7 cellular contexts compared by ENCODE assay signal in the genomic region with DNA sequence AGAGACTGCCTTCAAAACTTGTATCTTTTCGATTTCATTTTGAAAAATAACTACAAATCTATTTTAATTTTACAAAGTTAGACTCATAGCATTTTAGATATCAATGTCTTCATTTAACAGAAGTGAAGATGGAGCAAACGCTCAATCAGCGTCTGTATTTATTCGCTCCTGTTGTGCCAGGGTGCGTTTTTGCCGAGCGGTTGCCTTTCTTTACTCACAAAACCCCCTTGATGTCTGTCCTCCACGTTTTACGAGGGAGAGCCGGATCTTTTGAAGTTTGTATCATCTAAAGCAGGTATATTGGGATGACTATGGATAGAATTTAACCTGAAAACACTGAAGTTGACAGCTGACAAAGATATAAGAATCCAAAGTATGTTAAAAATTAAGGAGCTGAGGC. TPM values are rescaled to one million over a fixed set of nuclear protein-coding genes. Genes with fewer than 3 reads are reported as not detected.
A peak's percentile ranks its signal among the peaks of the same experiment; 100 is the strongest.
DNase-seq lines count a peak whose midpoint lies in the region; ATAC-seq and TF ChIP-seq lines count a peak whose summit lies in the region.

No MANE protein-coding gene starts in this region.

- H3K27ac Mint-ChIP-seq in activated B cell treated with CpG ODN at 0.5 μM for 24 hours = peak overlapping the region; percentile 95
- peak overlapping the region; percentile 98 for H3K27ac Mint-ChIP-seq in stimulated activated effector memory CD8-positive, alpha-beta T cell treated with anti-CD3 and anti-CD28 coated beads, Interleukin-12 subunit alpha, Interleukin-12 subunit beta, amount 100 ng/mL, for 72 hours

- ATAC-seq in activated B cell treated with CpG ODN at 0.5 μM for 24 hours (ENCODE audit: low read depth) = no peak
- no peak for ATAC-seq in stimulated activated effector memory CD8-positive, alpha-beta T cell treated with anti-CD3 and anti-CD28 coated beads, Interleukin-12 subunit alpha, Interleukin-12 subunit beta, amount 100 ng/mL, for 72 hours
- no peak for ATAC-seq in GM18868 (IDR thresholded peaks at IDR 0.05; ENCODE audit: unreplicated experiment)

- DNase-seq in HFF-Myc (ENCODE audit: extremely low read depth, low read depth) (no peak), activated B cell treated with CpG ODN at 0.5 μM for 24 hours (no peak), foreskin fibroblast (no peak), AG08395 (ENCODE audit: low spot score) (no peak), erythroblast (lab: John Stamatoyannopoulos, UW) (no peak)
- no peak for DNase-seq in stimulated activated effector memory CD8-positive, alpha-beta T cell treated with anti-CD3 and anti-CD28 coated beads, Interleukin-12 subunit alpha, Interleukin-12 subunit beta, amount 100 ng/mL, for 72 hours (ENCODE audit: low spot score in 2 of 2)

- peak overlapping the region; percentile 67 for H3K4me3 ChIP-seq in HFF-Myc (replicated peaks; ENCODE audit: low read depth, low read length)
- H3K4me3 ChIP-seq in foreskin fibroblast (ENCODE audit: low read depth in 1 of 2, low read length in 2 of 2) = peak overlapping the region; percentile 61 to 63

- no peaks in the 10 kb centered on the region for H3K9me3 Mint-ChIP-seq in activated B cell treated with CpG ODN at 0.5 μM for 24 hours
- no peaks in the 10 kb centered on the region for H3K9me3 Mint-ChIP-seq in stimulated activated effector memory CD8-positive, alpha-beta T cell treated with anti-CD3 and anti-CD28 coated beads, Interleukin-12 subunit alpha, Interleukin-12 subunit beta, amount 100 ng/mL, for 72 hours

- peaks cover 59% of the 10 kb centered on the region for H3K36me3 Mint-ChIP-seq in activated B cell treated with CpG ODN at 0.5 μM for 24 hours (ENCODE audit: low read depth)
- peaks cover 74% of the 10 kb centered on the region for H3K36me3 Mint-ChIP-seq in stimulated activated effector memory CD8-positive, alpha-beta T cell treated with anti-CD3 and anti-CD28 coated beads, Interleukin-12 subunit alpha, Interleukin-12 subunit beta, amount 100 ng/mL, for 72 hours

- POLR2A ChIA-PET in activated B cell treated with CpG ODN at 0.5 μM for 24 hours (lab: Charles Lee) = interaction anchor here (0.6 to 5.1 kb wide), 14 partner anchors 8 to 167 kb away, joined by 3 to 88 read pairs (median 13); no protein-coding TSS in a partner anchor

- no peak for TF ChIP-seq CTCF in HFF-Myc (IDR thresholded peaks at IDR 0.05; ENCODE audit: low read depth, low read length, missing control alignments)
- no peak for TF ChIP-seq CTCF in activated B cell treated with CpG ODN at 0.5 μM for 24 hours (IDR thresholded peaks at IDR 0.05)
- TF ChIP-seq CTCF in foreskin fibroblast (IDR thresholded peaks at IDR 0.05; ENCODE audit: low read depth, low read length) = no peak

- intact Hi-C loops in activated B cell treated with CpG ODN at 0.5 μM for 24 hours (cut with micrococcal nuclease) = loop anchor here (1.0 to 5.0 kb wide), 8 partner anchors 11 to 665 kb away; no protein-coding TSS in a partner anchor

- peak overlapping the region; percentile 92 for H3K4me3 Mint-ChIP-seq in activated B cell treated with CpG ODN at 0.5 μM for 24 hours
- H3K4me3 Mint-ChIP-seq in stimulated activated effector memory CD8-positive, alpha-beta T cell treated with anti-CD3 and anti-CD28 coated beads, Interleukin-12 subunit alpha, Interleukin-12 subunit beta, amount 100 ng/mL, for 72 hours = peak overlapping the region; percentile 83

- TF ChIP-seq POLR2A in erythroblast (IDR thresholded peaks at IDR 0.05; ENCODE audit: low read length) = no peak

- H3K4me1 Mint-ChIP-seq in activated B cell treated with CpG ODN at 0.5 μM for 24 hours = peaks cover 67% of the 10 kb centered on the region
- peaks cover 58% of the 10 kb centered on the region for H3K4me1 Mint-ChIP-seq in stimulated activated effector memory CD8-positive, alpha-beta T cell treated with anti-CD3 and anti-CD28 coated beads, Interleukin-12 subunit alpha, Interleukin-12 subunit beta, amount 100 ng/mL, for 72 hours

- CTCF ChIA-PET in activated B cell treated with CpG ODN at 0.5 μM for 24 hours (lab: Charles Lee) = interaction anchor here (0.7 to 3.0 kb wide), 7 partner anchors 10 to 385 kb away, joined by 3 to 15 read pairs (median 5); no protein-coding TSS in a partner anchor

- H3K27me3 Mint-ChIP-seq in activated B cell treated with CpG ODN at 0.5 μM for 24 hours = no peaks in the 10 kb centered on the region

RNA-seq across cellular contexts. Expression of a gene that starts 44.6 kb away (rescaled TPM):
- 43.6 and 46.3 TPM in 2 replicates for total RNA-seq in activated B cell treated with CpG ODN at 0.5 μM for 24 hours
